14 cellular contexts compared by ENCODE assay signal in genomic region chr16:51820176-51820575, GRCh38.
DNase-seq lines count a peak whose midpoint lies in the region; ATAC-seq and TF ChIP-seq lines count a peak whose summit lies in the region.
"Had no signal": no experiment of that assay in that cellular context is flagged by ENCODE, and none has a peak within 500 bp of the region (broad histone marks: within the 10 kb centered on the region; RNA-seq: fewer than 3 reads in every experiment).

No MANE protein-coding gene starts in this region.

- TF ChIP-seq CTCF in IMR-90 (conservative IDR thresholded peaks at IDR 0.05; ENCODE audit: low read depth, low read length) (no peak), neural progenitor cell (IDR thresholded peaks at IDR 0.05) (no peak)

- no peak overlapping the region for H3K4me3 Mint-ChIP-seq in neural progenitor cell
- H3K4me3 Mint-ChIP-seq: B cell; CD4-positive, CD25-positive, alpha-beta regulatory T cell; CD8-positive, alpha-beta memory T cell had no signal

- no peaks in the 10 kb centered on the region for H3K9me3 Mint-ChIP-seq in neural progenitor cell

- H3K4me2 ChIP-seq in IMR-90 (ENCODE audit: low read depth, low read length) (no peak overlapping the region), neural progenitor cell (peak overlapping the region; percentile 3)
- H3K4me2 ChIP-seq: BLaER1 treated with 17β-estradiol and CSF1 and Interleukin-3, amounts not matched to agents 10 nM and 100 nM had no signal

- intact Hi-C loops in IMR-90 (cut with micrococcal nuclease), result no loop called here

- no peaks in the 10 kb centered on the region for H3K36me3 Mint-ChIP-seq in neural progenitor cell
- H3K36me3 Mint-ChIP-seq: CD4-positive, CD25-positive, alpha-beta regulatory T cell; CD8-positive, alpha-beta memory T cell had no signal

- H3K27me3 Mint-ChIP-seq in neural progenitor cell (ENCODE audit: insufficient read depth, low read depth), result no peaks in the 10 kb centered on the region
- H3K27me3 Mint-ChIP-seq: B cell; CD4-positive, CD25-positive, alpha-beta regulatory T cell; CD8-positive, alpha-beta memory T cell had no signal

- no peak overlapping the region for H3K27ac Mint-ChIP-seq in neural progenitor cell
- H3K27ac Mint-ChIP-seq: B cell; CD4-positive, CD25-positive, alpha-beta regulatory T cell; CD8-positive, alpha-beta memory T cell had no signal

- no TSS peak for BruUV-seq in IMR-90 (replicated peaks; lab: Mats Ljungman, UMichigan)

- POLR2A ChIA-PET in IMR-90 (lab: Charles Lee; ENCODE audit: unreplicated experiment), result no interaction called here

- H3K4ac ChIP-seq in IMR-90 (ENCODE audit: low read depth, low read length), result peak overlapping the region; percentile 28; the same call in 1 of the 2 replicates

- peaks cover 2% of the 10 kb centered on the region; the same call in 1 of the 2 replicates for H3K4me1 ChIP-seq in IMR-90 (ENCODE audit: control insufficient read depth, insufficient read depth, low read length)
- H3K4me1 ChIP-seq in neural progenitor cell, result peaks cover 9% of the 10 kb centered on the region
- H3K4me1 ChIP-seq: Caco-2, HAP-1 had no signal

- in situ Hi-C loops in IMR-90 (cut with MboI; ENCODE audit: low sequenced_read_pairs), result no loop called here

- peak overlapping the region; percentile 25; the same call in 2 of the 3 replicates for H2BK15ac ChIP-seq in IMR-90 (ENCODE audit: low read depth, low read length)

- no peak overlapping the region for H2AK9ac ChIP-seq in IMR-90 (replicated peaks; ENCODE audit: low read depth, low read length, poor library complexity)

- H3K9ac ChIP-seq in IMR-90 (ENCODE audit: low read depth, low read length) (no peak overlapping the region), neural progenitor cell (no peak overlapping the region)
- H3K9ac ChIP-seq: BLaER1 treated with 17β-estradiol and CSF1 and Interleukin-3, amounts not matched to agents 10 nM and 100 nM; GM23248 had no signal

- H3K79me2 ChIP-seq in neural progenitor cell (ENCODE audit: low read depth), result no peaks in the 10 kb centered on the region

- peak overlapping the region; percentile 66; the same call in 1 of the 2 replicates for H3K18ac ChIP-seq in IMR-90 (ENCODE audit: low read depth, low read length)

- H2BK5ac ChIP-seq in IMR-90 (ENCODE audit: low read depth, low read length, poor library complexity, severe bottlenecking), result no peak overlapping the region

- H3K4me1 Mint-ChIP-seq in neural progenitor cell, result peaks cover 5% of the 10 kb centered on the region
- H3K4me1 Mint-ChIP-seq: B cell; CD4-positive, CD25-positive, alpha-beta regulatory T cell; CD8-positive, alpha-beta memory T cell had no signal

- dilution Hi-C loops in IMR-90 (cut with HindIII; ENCODE audit: low sequenced_read_pairs, unreplicated experiment), result no loop called here

- CTCF ChIA-PET in IMR-90 (lab: Yijun Ruan, JAX), result interaction anchor here (1.1 kb wide), 1 partner anchor 61 kb away, joined by 3 read pairs; no protein-coding TSS in a partner anchor

- peaks cover 3% of the 10 kb centered on the region for H3K9me1 ChIP-seq in IMR-90 (ENCODE audit: insufficient read depth, low read length)

- H4K8ac ChIP-seq in IMR-90 (ENCODE audit: low read depth in 2 of 2, low read length in 2 of 2), result peak overlapping the region in 1 of 2 experiments; percentile 26; a peak in 1 of 4 replicates

- DNase-seq in IMR-90 (no peak), foreskin melanocyte (peak; percentile 5), neural progenitor cell (ENCODE audit: low spot score) (no peak), NCI-H1436 treated with DMSO at 0.1 percent for 48 hours (lab: John Stamatoyannopoulos, UW) (no peak), NCI-H1694 treated with DMSO at 0.1 percent for 48 hours (lab: John Stamatoyannopoulos, UW) (no peak), NCI-H524 (lab: John Stamatoyannopoulos, UW) (no peak)
- DNase-seq: Caco-2; CD4-positive, CD25-positive, alpha-beta regulatory T cell; CD8-positive, alpha-beta memory T cell; GM23248 had no signal

- no CpG with 5 or more reads among the region's 4 CpGs for WGBS in IMR-90 (ENCODE audit: extremely low coverage in 2 of 2, insufficient read length in 1 of 2), 2 experiments

- peak overlapping the region; percentile 89; the same call in 1 of the 2 replicates for H4K5ac ChIP-seq in IMR-90 (ENCODE audit: low read depth, low read length)

- H3K23ac ChIP-seq in IMR-90 (ENCODE audit: low read depth, low read length), result no peak overlapping the region

- no peak overlapping the region for H2AFZ ChIP-seq in IMR-90 (replicated peaks; ENCODE audit: low read length, poor library complexity)
- H2AFZ ChIP-seq in neural progenitor cell (replicated peaks), result no peak overlapping the region
- H2AFZ ChIP-seq: GM23248 had no signal

- TF ChIP-seq RAD21 in IMR-90 (IDR thresholded peaks at IDR 0.05; ENCODE audit: low read length), result no peak

- no peak overlapping the region for H2AK5ac ChIP-seq in IMR-90 (ENCODE audit: low read depth, low read length)

- no peak overlapping the region for H3K4me3 ChIP-seq in IMR-90 (ENCODE audit: insufficient read depth, low read depth, low read length)
- H3K4me3 ChIP-seq in neural progenitor cell, result no peak overlapping the region
- H3K4me3 ChIP-seq: BLaER1 treated with 17β-estradiol and CSF1 and Interleukin-3, amounts not matched to agents 10 nM and 100 nM; GM23248; HAP-1 had no signal

- no peaks in the 10 kb centered on the region for H3F3A ChIP-seq in neural progenitor cell (ENCODE audit: low read depth)

- H3K27ac ChIP-seq in IMR-90 (ENCODE audit: insufficient read depth, low read length) (no peak overlapping the region), neural progenitor cell (no peak overlapping the region)
- H3K27ac ChIP-seq: BLaER1 treated with 17β-estradiol and CSF1 and Interleukin-3, amounts not matched to agents 10 nM and 100 nM; GM23248 had no signal

- H3K14ac ChIP-seq in IMR-90 (replicated peaks; ENCODE audit: low read depth, low read length), result peak overlapping the region; percentile 24; the same call in 1 of the 2 replicates

- ATAC-seq in IMR-90 (ENCODE audit: low read depth), result no peak
- ATAC-seq: HepG2 had no signal

- H3K79me1 ChIP-seq in IMR-90 (ENCODE audit: low read depth in 1 of 2, low read length in 2 of 2), result no peaks in the 10 kb centered on the region

- TF ChIP-seq POLR2A in IMR-90 (IDR thresholded peaks at IDR 0.05; ENCODE audit: low read depth, low read length), result no peak

- no peaks in the 10 kb centered on the region for H3K9me3 ChIP-seq in IMR-90 (ENCODE audit: control insufficient read depth, insufficient read depth, low read length)
- no peaks in the 10 kb centered on the region for H3K9me3 ChIP-seq in neural progenitor cell (ENCODE audit: low read depth)
- H3K9me3 ChIP-seq: BLaER1 treated with 17β-estradiol and CSF1 and Interleukin-3, amounts not matched to agents 10 nM and 100 nM; Caco-2; HAP-1 had no signal

- peak overlapping the region; percentile 43; the same call in 1 of the 2 replicates for H2BK20ac ChIP-seq in IMR-90 (ENCODE audit: low read depth, low read length)

- H4K20me1 ChIP-seq in IMR-90 (ENCODE audit: insufficient read depth, low read length) (no peaks in the 10 kb centered on the region), neural progenitor cell (ENCODE audit: low read depth) (no peaks in the 10 kb centered on the region)
- H4K20me1 ChIP-seq: BLaER1 treated with 17β-estradiol and CSF1 and Interleukin-3, amounts not matched to agents 10 nM and 100 nM had no signal

- H2BK120ac ChIP-seq in IMR-90 (ENCODE audit: low read depth, low read length), result peak overlapping the region; percentile 59

- H3K27me3 ChIP-seq in IMR-90 (ENCODE audit: control insufficient read depth, insufficient read depth, low read length), result no peaks in the 10 kb centered on the region
- no peaks in the 10 kb centered on the region for H3K27me3 ChIP-seq in neural progenitor cell
- H3K27me3 ChIP-seq: BLaER1 treated with 17β-estradiol and CSF1 and Interleukin-3, amounts not matched to agents 10 nM and 100 nM had no signal

- H3K36me3 ChIP-seq in IMR-90 (ENCODE audit: control insufficient read depth, insufficient read depth, low read length), result no peaks in the 10 kb centered on the region
- H3K36me3 ChIP-seq in neural progenitor cell, result no peaks in the 10 kb centered on the region
- H3K36me3 ChIP-seq: BLaER1 treated with 17β-estradiol and CSF1 and Interleukin-3, amounts not matched to agents 10 nM and 100 nM; HAP-1 had no signal

- peak overlapping the region; percentile 69; the same call in 1 of the 2 replicates for H4K91ac ChIP-seq in IMR-90 (ENCODE audit: insufficient read depth, low read depth, low read length)

- H3K56ac ChIP-seq in IMR-90 (ENCODE audit: extremely low read depth, insufficient read depth, low read length), result no peak overlapping the region

TF ChIP-seq in IMR-90, 13 proteins besides CTCF, POLR2A, EP300 and RAD21:
- no peak for TF ChIP-seq FOS (IDR thresholded peaks at IDR 0.05; ENCODE audit: low read depth, low read length)
